3 cellular contexts compared by ENCODE assay signal in the genomic region with DNA sequence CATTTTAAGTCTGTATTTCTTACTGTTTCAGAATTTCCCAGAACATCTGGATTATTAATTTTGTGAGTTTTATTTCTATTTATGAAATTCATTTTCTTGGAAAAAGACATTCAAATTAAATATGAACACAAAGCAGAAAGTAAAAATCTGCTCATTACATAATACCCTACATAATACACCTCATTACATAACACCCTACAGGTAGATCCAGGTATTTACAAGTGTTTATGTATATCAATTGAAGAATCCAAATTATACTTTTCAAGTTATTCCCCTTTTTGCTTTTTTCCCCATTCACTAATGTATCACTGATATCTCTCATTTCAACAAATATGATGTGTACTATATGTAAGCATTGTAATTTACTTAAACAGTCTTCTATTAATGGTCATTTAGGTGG.
TF ChIP-seq lines count a peak whose summit lies in the region.

No MANE protein-coding gene starts in this region.

TF ChIP-seq in SK-N-SH, 30 proteins besides CTCF, POLR2A, EP300 and RAD21 (continued from another document and continues in another):
- TF ChIP-seq TEAD4 (IDR thresholded peaks at IDR 0.05; ENCODE audit: borderline replicate concordance, insufficient read depth) (no peak), FOXJ3 (CRISPR knock-in tag; IDR thresholded peaks at IDR 0.05) (no peak), FOXM1 (IDR thresholded peaks at IDR 0.05; ENCODE audit: low read depth) (no peak), RFX5 (IDR thresholded peaks at IDR 0.05; ENCODE audit: low read length) (no peak), GATA2 (CRISPR knock-in tag; IDR thresholded peaks at IDR 0.05) (no peak), IRF3 (IDR thresholded peaks at IDR 0.05; ENCODE audit: low read depth, low read length) (no peak), NFIC (IDR thresholded peaks at IDR 0.05; ENCODE audit: borderline replicate concordance) (no peak), RXRA (IDR thresholded peaks at IDR 0.05; ENCODE audit: borderline replicate concordance, low read depth) (no peak), FOSL2 (IDR thresholded peaks at IDR 0.05; ENCODE audit: borderline replicate concordance, low read depth) (no peak), ELF1 (IDR thresholded peaks at IDR 0.05) (no peak), SIN3A (IDR thresholded peaks at IDR 0.05; ENCODE audit: borderline replicate concordance, low read depth, low read length) (no peak)
- TF ChIP-seq, protein P1, sequence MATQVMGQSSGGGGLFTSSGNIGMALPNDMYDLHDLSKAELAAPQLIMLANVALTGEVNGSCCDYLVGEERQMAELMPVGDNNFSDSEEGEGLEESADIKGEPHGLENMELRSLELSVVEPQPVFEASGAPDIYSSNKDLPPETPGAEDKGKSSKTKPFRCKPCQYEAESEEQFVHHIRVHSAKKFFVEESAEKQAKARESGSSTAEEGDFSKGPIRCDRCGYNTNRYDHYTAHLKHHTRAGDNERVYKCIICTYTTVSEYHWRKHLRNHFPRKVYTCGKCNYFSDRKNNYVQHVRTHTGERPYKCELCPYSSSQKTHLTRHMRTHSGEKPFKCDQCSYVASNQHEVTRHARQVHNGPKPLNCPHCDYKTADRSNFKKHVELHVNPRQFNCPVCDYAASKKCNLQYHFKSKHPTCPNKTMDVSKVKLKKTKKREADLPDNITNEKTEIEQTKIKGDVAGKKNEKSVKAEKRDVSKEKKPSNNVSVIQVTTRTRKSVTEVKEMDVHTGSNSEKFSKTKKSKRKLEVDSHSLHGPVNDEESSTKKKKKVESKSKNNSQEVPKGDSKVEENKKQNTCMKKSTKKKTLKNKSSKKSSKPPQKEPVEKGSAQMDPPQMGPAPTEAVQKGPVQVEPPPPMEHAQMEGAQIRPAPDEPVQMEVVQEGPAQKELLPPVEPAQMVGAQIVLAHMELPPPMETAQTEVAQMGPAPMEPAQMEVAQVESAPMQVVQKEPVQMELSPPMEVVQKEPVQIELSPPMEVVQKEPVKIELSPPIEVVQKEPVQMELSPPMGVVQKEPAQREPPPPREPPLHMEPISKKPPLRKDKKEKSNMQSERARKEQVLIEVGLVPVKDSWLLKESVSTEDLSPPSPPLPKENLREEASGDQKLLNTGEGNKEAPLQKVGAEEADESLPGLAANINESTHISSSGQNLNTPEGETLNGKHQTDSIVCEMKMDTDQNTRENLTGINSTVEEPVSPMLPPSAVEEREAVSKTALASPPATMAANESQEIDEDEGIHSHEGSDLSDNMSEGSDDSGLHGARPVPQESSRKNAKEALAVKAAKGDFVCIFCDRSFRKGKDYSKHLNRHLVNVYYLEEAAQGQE (IDR thresholded peaks at IDR 0.05; ENCODE audit: low read depth, low read length): no peak
- TF ChIP-seq, protein P2, sequence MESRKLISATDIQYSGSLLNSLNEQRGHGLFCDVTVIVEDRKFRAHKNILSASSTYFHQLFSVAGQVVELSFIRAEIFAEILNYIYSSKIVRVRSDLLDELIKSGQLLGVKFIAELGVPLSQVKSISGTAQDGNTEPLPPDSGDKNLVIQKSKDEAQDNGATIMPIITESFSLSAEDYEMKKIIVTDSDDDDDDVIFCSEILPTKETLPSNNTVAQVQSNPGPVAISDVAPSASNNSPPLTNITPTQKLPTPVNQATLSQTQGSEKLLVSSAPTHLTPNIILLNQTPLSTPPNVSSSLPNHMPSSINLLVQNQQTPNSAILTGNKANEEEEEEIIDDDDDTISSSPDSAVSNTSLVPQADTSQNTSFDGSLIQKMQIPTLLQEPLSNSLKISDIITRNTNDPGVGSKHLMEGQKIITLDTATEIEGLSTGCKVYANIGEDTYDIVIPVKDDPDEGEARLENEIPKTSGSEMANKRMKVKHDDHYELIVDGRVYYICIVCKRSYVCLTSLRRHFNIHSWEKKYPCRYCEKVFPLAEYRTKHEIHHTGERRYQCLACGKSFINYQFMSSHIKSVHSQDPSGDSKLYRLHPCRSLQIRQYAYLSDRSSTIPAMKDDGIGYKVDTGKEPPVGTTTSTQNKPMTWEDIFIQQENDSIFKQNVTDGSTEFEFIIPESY (IDR thresholded peaks at IDR 0.05; ENCODE audit: borderline replicate concordance, low read depth): no peak

TF ChIP-seq in SK-N-SH treated with all-trans-retinoic acid at 6 μM for 48 hours, 23 proteins besides CTCF, POLR2A, EP300 and RAD21 (continued from another document and continues in another):
- TF ChIP-seq, protein P3, sequence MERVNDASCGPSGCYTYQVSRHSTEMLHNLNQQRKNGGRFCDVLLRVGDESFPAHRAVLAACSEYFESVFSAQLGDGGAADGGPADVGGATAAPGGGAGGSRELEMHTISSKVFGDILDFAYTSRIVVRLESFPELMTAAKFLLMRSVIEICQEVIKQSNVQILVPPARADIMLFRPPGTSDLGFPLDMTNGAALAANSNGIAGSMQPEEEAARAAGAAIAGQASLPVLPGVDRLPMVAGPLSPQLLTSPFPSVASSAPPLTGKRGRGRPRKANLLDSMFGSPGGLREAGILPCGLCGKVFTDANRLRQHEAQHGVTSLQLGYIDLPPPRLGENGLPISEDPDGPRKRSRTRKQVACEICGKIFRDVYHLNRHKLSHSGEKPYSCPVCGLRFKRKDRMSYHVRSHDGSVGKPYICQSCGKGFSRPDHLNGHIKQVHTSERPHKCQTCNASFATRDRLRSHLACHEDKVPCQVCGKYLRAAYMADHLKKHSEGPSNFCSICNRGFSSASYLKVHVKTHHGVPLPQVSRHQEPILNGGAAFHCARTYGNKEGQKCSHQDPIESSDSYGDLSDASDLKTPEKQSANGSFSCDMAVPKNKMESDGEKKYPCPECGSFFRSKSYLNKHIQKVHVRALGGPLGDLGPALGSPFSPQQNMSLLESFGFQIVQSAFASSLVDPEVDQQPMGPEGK (CRISPR knock-in tag; IDR thresholded peaks at IDR 0.05; ENCODE audit: borderline replicate concordance): no peak
- TF ChIP-seq CSDC2 (CRISPR knock-in tag; IDR thresholded peaks at IDR 0.05): no peak
- TF ChIP-seq OSR1 (CRISPR knock-in tag; IDR thresholded peaks at IDR 0.05): no peak
- TF ChIP-seq PPARA (CRISPR knock-in tag; IDR thresholded peaks at IDR 0.05; ENCODE audit: borderline replicate concordance): no peak
- no peak for TF ChIP-seq CSRNP3 (CRISPR knock-in tag; IDR thresholded peaks at IDR 0.05)
- no peak for TF ChIP-seq GLIS3 (CRISPR knock-in tag; IDR thresholded peaks at IDR 0.05)
- TF ChIP-seq ZFP3 (CRISPR knock-in tag; IDR thresholded peaks at IDR 0.05): no peak
- no peak for TF ChIP-seq TCF4 (CRISPR knock-in tag; IDR thresholded peaks at IDR 0.05; ENCODE audit: borderline replicate concordance)
- no peak for TF ChIP-seq BACH2 (CRISPR knock-in tag; IDR thresholded peaks at IDR 0.05; ENCODE audit: borderline replicate concordance)
- no peak for TF ChIP-seq TOX (CRISPR knock-in tag; IDR thresholded peaks at IDR 0.05; ENCODE audit: borderline replicate concordance)
- no peak for TF ChIP-seq ISL1 (CRISPR knock-in tag; IDR thresholded peaks at IDR 0.05)
- TF ChIP-seq CREB5 (CRISPR knock-in tag; IDR thresholded peaks at IDR 0.05; ENCODE audit: low read depth): no peak
- TF ChIP-seq ZC3H10 (CRISPR knock-in tag; IDR thresholded peaks at IDR 0.05): no peak
- no peak for TF ChIP-seq ARNTL (CRISPR knock-in tag; IDR thresholded peaks at IDR 0.05; ENCODE audit: borderline replicate concordance, low read depth)

TF ChIP-seq in K562, 482 proteins besides CTCF, POLR2A, EP300 and RAD21 (continued from another document):
- TF ChIP-seq NCOA2 (IDR thresholded peaks at IDR 0.05; ENCODE audit: partially characterized antibody in 2 of 2): no peak
- no peak for TF ChIP-seq ZNF57 (CRISPR knock-in tag; IDR thresholded peaks at IDR 0.05)
- TF ChIP-seq TAL1 (IDR thresholded peaks at IDR 0.05): no peak
